ENCODE assay signal across 8 cellular contexts in the genomic region with DNA sequence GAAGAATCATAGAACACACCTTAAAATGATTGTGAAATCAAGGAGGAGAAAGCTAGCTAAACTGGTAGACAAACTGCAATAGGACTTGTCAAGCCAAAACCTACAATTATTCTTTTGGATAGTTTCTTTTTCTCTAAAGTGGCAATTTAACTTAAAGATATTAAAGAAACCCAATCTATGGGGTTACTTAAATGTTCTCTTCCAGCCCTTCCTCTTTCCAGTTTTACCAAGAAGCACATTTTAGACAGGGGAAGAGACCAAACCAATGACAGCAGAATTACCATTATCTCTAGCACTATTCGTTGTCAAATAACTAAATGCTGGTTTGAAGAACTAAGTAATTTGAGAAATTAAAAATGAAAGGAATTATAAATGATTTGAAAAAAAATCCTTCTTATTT. TPM values are rescaled to one million over a fixed set of nuclear protein-coding genes. Genes with fewer than 3 reads are reported as not detected.
A peak's percentile ranks its signal among the peaks of the same experiment; 100 is the strongest.
DNase-seq lines count a peak whose midpoint lies in the region; ATAC-seq and TF ChIP-seq lines count a peak whose summit lies in the region.

No MANE protein-coding gene starts in this region.

- POLR2A ChIA-PET in CD4-positive, alpha-beta memory T cell (lab: Charles Lee; ENCODE audit: partially characterized antibody): interaction anchor here (0.9 to 2.8 kb wide), 6 partner anchors 10 to 56 kb away, joined by 3 to 20 read pairs (median 6); no protein-coding TSS in a partner anchor

- DNase-seq in CD4-positive, alpha-beta memory T cell: peak in 1 of 5 donors; percentile 7
- DNase-seq in stimulated activated CD4-positive, alpha-beta T cell treated with anti-CD3 and anti-CD28 coated beads, Interleukin-4, amount 100 ng/mL, for 1 hour: no peak
- DNase-seq in caudate nucleus (lab: John Stamatoyannopoulos, UW): no peak
- DNase-seq in activated CD4-positive, alpha-beta T cell treated with anti-CD3 and anti-CD28 coated beads for 1 hour: no peak

- no peaks in the 10 kb centered on the region for H3K27me3 ChIP-seq in CD4-positive, alpha-beta memory T cell (ENCODE audit: insufficient read depth, low read length)
- no peaks in the 10 kb centered on the region for H3K27me3 ChIP-seq in Loucy (ENCODE audit: insufficient read depth, low read length, poor library complexity, severe bottlenecking)
- H3K27me3 ChIP-seq in neuron (ENCODE audit: insufficient read depth, low read length): peaks cover 2% of the 10 kb centered on the region

- peaks cover 22% of the 10 kb centered on the region for H3K79me2 ChIP-seq in Loucy (ENCODE audit: insufficient read depth, low read length)

- no peaks in the 10 kb centered on the region for H3F3A ChIP-seq in Loucy (ENCODE audit: low read depth)

- H3K4me2 ChIP-seq in Loucy (ENCODE audit: low read depth, low read length, poor library complexity, severe bottlenecking): peak overlapping the region; percentile 85

- H3K4me3 ChIP-seq in CD4-positive, alpha-beta memory T cell (ENCODE audit: low read length in 2 of 2): peak overlapping the region; percentile 83 to 90
- H3K4me3 ChIP-seq in Loucy (ENCODE audit: low read length, poor library complexity, severe bottlenecking): peak overlapping the region; percentile 88
- H3K4me3 ChIP-seq in neuron (ENCODE audit: low read length): peak overlapping the region; percentile 62

- CTCF ChIA-PET in CD4-positive, alpha-beta memory T cell (lab: Charles Lee; ENCODE audit: partially characterized antibody): interaction anchor here (0.7 to 1.8 kb wide), 4 partner anchors 11 to 213 kb away, joined by 3 to 5 read pairs (median 4); no protein-coding TSS in a partner anchor

- peaks cover 0 to 17% of the 10 kb centered on the region in 2 donors for H3K36me3 Mint-ChIP-seq in CD4-positive, alpha-beta memory T cell
- H3K36me3 Mint-ChIP-seq in dendritic cell treated with granulocyte-macrophage colony-stimulating factor and Interleukin-4, amounts not matched to agents 40 ng/mL and 50 ng/mL, for 4 days (ENCODE audit: low read depth): peaks cover 6% of the 10 kb centered on the region

- peak overlapping the region; percentile 95; the same call in 1 of the 2 replicates for H2AFZ ChIP-seq in Loucy (ENCODE audit: low read length)
- no peak overlapping the region for H2AFZ ChIP-seq in neuron (ENCODE audit: low read depth, low read length)

- no peaks in the 10 kb centered on the region for H3K27me3 Mint-ChIP-seq in CD4-positive, alpha-beta memory T cell
- peaks cover 4% of the 10 kb centered on the region for H3K27me3 Mint-ChIP-seq in dendritic cell treated with granulocyte-macrophage colony-stimulating factor and Interleukin-4, amounts not matched to agents 40 ng/mL and 50 ng/mL, for 4 days

- no peak for ATAC-seq in GM18873 (IDR thresholded peaks at IDR 0.05; ENCODE audit: low FRiP score, unreplicated experiment)

- peaks cover 30 to 54% (median 42%) of the 10 kb centered on the region in 4 donors for H3K4me1 Mint-ChIP-seq in CD4-positive, alpha-beta memory T cell
- H3K4me1 Mint-ChIP-seq in dendritic cell treated with granulocyte-macrophage colony-stimulating factor and Interleukin-4, amounts not matched to agents 40 ng/mL and 50 ng/mL, for 4 days (ENCODE audit: low read depth): peaks cover 35% of the 10 kb centered on the region

- H3K9me3 ChIP-seq in CD4-positive, alpha-beta memory T cell (ENCODE audit: control insufficient read depth in 1 of 2, low read length in 2 of 2): no peaks in the 10 kb centered on the region
- H3K9me3 ChIP-seq in Loucy (ENCODE audit: insufficient read depth, low read depth, low read length) (no peaks in the 10 kb centered on the region), neuron (ENCODE audit: low read length) (no peaks in the 10 kb centered on the region)

- H3K27ac ChIP-seq in CD4-positive, alpha-beta memory T cell (ENCODE audit: low read depth, low read length): peak overlapping the region; percentile 75
- H3K27ac ChIP-seq in caudate nucleus (ENCODE audit: low read depth, low read length): no peak overlapping the region

- H3K9me3 Mint-ChIP-seq in CD4-positive, alpha-beta memory T cell: no peaks in the 10 kb centered on the region
- no peaks in the 10 kb centered on the region for H3K9me3 Mint-ChIP-seq in dendritic cell treated with granulocyte-macrophage colony-stimulating factor and Interleukin-4, amounts not matched to agents 40 ng/mL and 50 ng/mL, for 4 days

- peak overlapping the region; percentile 81 for H3K9ac ChIP-seq in Loucy (ENCODE audit: low read depth, low read length, poor library complexity, severe bottlenecking)

- H3K4me1 ChIP-seq in CD4-positive, alpha-beta memory T cell (ENCODE audit: insufficient read depth, low read length): peaks cover 40% of the 10 kb centered on the region
- peaks cover 43% of the 10 kb centered on the region for H3K4me1 ChIP-seq in Loucy (ENCODE audit: insufficient read depth, low read length, poor library complexity, severe bottlenecking)
- peaks cover 8% of the 10 kb centered on the region for H3K4me1 ChIP-seq in neuron (ENCODE audit: insufficient read depth, low read length)

- no peaks in the 10 kb centered on the region for H4K20me1 ChIP-seq in Loucy (ENCODE audit: insufficient read depth, low read length, poor library complexity, severe bottlenecking)

- H3K4me3 Mint-ChIP-seq in CD4-positive, alpha-beta memory T cell: peak overlapping the region; percentile 90 to 97 (median 96)
- H3K4me3 Mint-ChIP-seq in dendritic cell treated with granulocyte-macrophage colony-stimulating factor and Interleukin-4, amounts not matched to agents 40 ng/mL and 50 ng/mL, for 4 days: peak overlapping the region; percentile 80

- intact Hi-C loops in CD4-positive, alpha-beta memory T cell (cut with micrococcal nuclease): loop anchor here (1.0 to 10.0 kb wide), 4 partner anchors 17 to 1650 kb away; a partner anchor contains a TSS
- intact Hi-C loops in dendritic cell treated with granulocyte-macrophage colony-stimulating factor and Interleukin-4, amounts not matched to agents 40 ng/mL and 50 ng/mL, for 4 days (cut with micrococcal nuclease): loop anchor here (10.0 kb wide), 1 partner anchor 110 kb away; no protein-coding TSS in a partner anchor

- no peaks in the 10 kb centered on the region for H3K36me3 ChIP-seq in CD4-positive, alpha-beta memory T cell (ENCODE audit: insufficient read depth, low read length)
- H3K36me3 ChIP-seq in Loucy (ENCODE audit: insufficient read depth, low read length) (no peaks in the 10 kb centered on the region), neuron (ENCODE audit: insufficient read depth, low read length) (no peaks in the 10 kb centered on the region)

- no peak for TF ChIP-seq CTCF in Loucy (conservative IDR thresholded peaks at IDR 0.05; ENCODE audit: low read length)

- H3K9me2 ChIP-seq in Loucy (replicated peaks; ENCODE audit: low read depth, low read length): no peaks in the 10 kb centered on the region

- H3K27ac Mint-ChIP-seq in CD4-positive, alpha-beta memory T cell: peak overlapping the region; percentile 90 to 99 (median 97)
- peak overlapping the region; percentile 84 for H3K27ac Mint-ChIP-seq in dendritic cell treated with granulocyte-macrophage colony-stimulating factor and Interleukin-4, amounts not matched to agents 40 ng/mL and 50 ng/mL, for 4 days

RNA-seq across cellular contexts. Expression of a gene that starts 0.7 kb away (rescaled TPM):
- 10 to 100 TPM; 52.8 to 52.9 TPM for total RNA-seq in CD4-positive, alpha-beta memory T cell
- polyA plus RNA-seq in CD4-positive, alpha-beta memory T cell: 10 to 100 TPM; 20.3 to 22.5 TPM
